Comparison of ENCODE assay signal across 8 cellular contexts in the genomic region with DNA sequence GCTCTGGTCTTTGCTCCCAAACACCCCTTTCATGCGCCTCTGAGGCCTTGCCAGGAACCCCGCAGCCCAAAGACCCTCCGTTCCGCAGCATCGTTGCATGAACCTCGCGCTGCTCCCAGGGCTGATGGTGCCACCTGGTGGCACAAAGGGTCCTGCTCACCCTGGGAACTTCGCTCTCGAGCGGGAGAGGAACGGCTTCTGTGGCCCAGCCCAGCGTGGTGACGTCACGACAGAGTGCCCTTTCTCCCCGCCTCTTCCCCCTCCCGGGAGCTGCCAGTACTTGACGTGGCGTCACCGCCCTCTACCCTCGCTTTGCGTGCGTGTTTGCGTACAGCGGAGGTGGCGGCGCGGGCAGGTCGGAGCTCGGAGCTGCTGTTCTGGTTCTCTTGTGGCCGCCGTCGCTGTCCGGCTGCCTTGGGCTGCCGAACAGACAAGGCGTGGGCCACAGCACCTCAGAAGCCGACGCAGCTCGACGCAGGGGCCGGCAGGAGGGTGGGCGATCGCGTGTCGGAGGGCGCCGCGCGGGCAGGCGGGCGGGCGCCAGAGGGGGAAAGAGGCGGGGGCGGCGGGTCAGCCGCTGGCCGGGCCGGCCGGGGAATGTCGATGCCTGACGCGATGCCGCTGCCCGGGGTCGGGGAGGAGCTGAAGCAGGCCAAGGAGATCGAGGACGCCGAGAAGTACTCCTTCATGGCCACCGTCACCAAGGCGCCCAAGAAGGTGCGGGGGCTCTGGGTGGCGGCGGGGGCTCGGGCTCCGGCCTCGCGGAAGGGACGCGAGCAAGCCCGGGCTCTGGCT. TPM values are rescaled to one million over a fixed set of nuclear protein-coding genes. Genes with fewer than 3 reads are reported as not detected.
DNase-seq lines count a peak whose midpoint lies in the region; FAIRE-seq and TF ChIP-seq lines count a peak whose summit lies in the region.

A gene (plus strand): TSS at position 310 of the 795 bp plus-strand sequence. CDS start 288 bp downstream, at position 598.

- FAIRE-seq in frontal cortex (lab: Jason Lieb, UNC) = peak; percentile 80

- intact Hi-C loops in activated naive CD4-positive, alpha-beta T cell treated with anti-CD3 and anti-CD28 coated beads for 36 hours (cut with micrococcal nuclease) = loop anchor here (1.0 to 10.0 kb wide), 11 partner anchors 10 to 560 kb away; a partner anchor contains a TSS

- DNase-seq in GM10248 (ENCODE audit: extremely low spot score) (peak; percentile 100), HFFc6 (peak; percentile 98), NAMALWA (ENCODE audit: low spot score) (peak; percentile 99), SK-N-DZ (ENCODE audit: low spot score) (peak; percentile 99), frontal cortex (ENCODE audit: low spot score in 2 of 2) (peak; percentile 99 to 100), substantia nigra (lab: John Stamatoyannopoulos, UW) (peak; percentile 81 to 100 (median 99))
- DNase-seq in activated naive CD4-positive, alpha-beta T cell treated with anti-CD3 and anti-CD28 coated beads for 36 hours = peak; percentile 100

- H3K4me3 Mint-ChIP-seq in HFFc6 = peak within 1 kb of the TSS; percentile 100
- H3K4me3 Mint-ChIP-seq in activated naive CD4-positive, alpha-beta T cell treated with anti-CD3 and anti-CD28 coated beads for 36 hours = peak within 1 kb of the TSS; percentile 97

- no peaks in the 10 kb centered on the region for H3K9me3 Mint-ChIP-seq in HFFc6
- H3K9me3 Mint-ChIP-seq in activated naive CD4-positive, alpha-beta T cell treated with anti-CD3 and anti-CD28 coated beads for 36 hours = no peaks in the 10 kb centered on the region

- POLR2A ChIA-PET in GM10248 (lab: Yijun Ruan, JAX) = interaction anchor here (0.6 to 1.3 kb wide), 6 partner anchors 11 to 344 kb away, joined by 3 to 5 read pairs (median 3); no protein-coding TSS in a partner anchor

- TF ChIP-seq CTCF in GM10248 (IDR thresholded peaks at IDR 0.05; ENCODE audit: control extremely low read depth, extremely low read depth, low read depth, missing control alignments) (peak; percentile 96), HFFc6 (IDR thresholded peaks at IDR 0.05) (peak; percentile 99), neutrophil (IDR thresholded peaks at IDR 0.05) (peak; percentile 100)

- H3K27ac ChIP-seq in neutrophil = peak within 1 kb of the TSS; percentile 96
- peak within 1 kb of the TSS; percentile 96 for H3K27ac ChIP-seq in substantia nigra (ENCODE audit: low read depth, low read length, poor library complexity, severe bottlenecking)

- H3K4me3 ChIP-seq in neutrophil (ENCODE audit: low read depth in 1 of 2, low read length in 1 of 2) = peak within 1 kb of the TSS; percentile 78 to 79

- CTCF ChIA-PET in GM10248 (lab: Yijun Ruan, JAX) = interaction anchor here (0.5 to 18.3 kb wide), 108 partner anchors 9 to 512 kb away, joined by 3 to 737 read pairs (median 5); a partner anchor contains a TSS
- CTCF ChIA-PET in activated naive CD4-positive, alpha-beta T cell treated with anti-CD3 and anti-CD28 coated beads for 36 hours (lab: Charles Lee) = interaction anchor here (0.6 to 15.9 kb wide), 59 partner anchors 9 to 849 kb away, joined by 3 to 622 read pairs (median 5); a partner anchor contains a TSS

- H3K36me3 Mint-ChIP-seq in HFFc6 (ENCODE audit: low read depth) = peaks cover 14% of the 10 kb centered on the region
- H3K36me3 Mint-ChIP-seq in activated naive CD4-positive, alpha-beta T cell treated with anti-CD3 and anti-CD28 coated beads for 36 hours (ENCODE audit: low read depth) = peaks cover 4% of the 10 kb centered on the region

- peaks cover 3% of the 10 kb centered on the region; the same call in 1 of the 2 replicates for H3K27me3 Mint-ChIP-seq in HFFc6 (ENCODE audit: insufficient read depth)
- no peaks in the 10 kb centered on the region for H3K27me3 Mint-ChIP-seq in activated naive CD4-positive, alpha-beta T cell treated with anti-CD3 and anti-CD28 coated beads for 36 hours (ENCODE audit: low read depth)

- H3K27me3 ChIP-seq in neutrophil = no peaks in the 10 kb centered on the region

- H3K4me1 ChIP-seq in neutrophil (ENCODE audit: control insufficient read depth in 1 of 2, insufficient read depth in 1 of 2, low read depth in 1 of 2, low read length in 1 of 2) = peaks cover 24 to 25% of the 10 kb centered on the region in 2 experiments

- H3K36me3 ChIP-seq in neutrophil = no peaks in the 10 kb centered on the region

- H3K27ac Mint-ChIP-seq in HFFc6 = peak within 1 kb of the TSS; percentile 99
- H3K27ac Mint-ChIP-seq in activated naive CD4-positive, alpha-beta T cell treated with anti-CD3 and anti-CD28 coated beads for 36 hours = peak within 1 kb of the TSS; percentile 92

- H3K9me3 ChIP-seq in neutrophil = no peaks in the 10 kb centered on the region

- H3K4me1 Mint-ChIP-seq in HFFc6 (ENCODE audit: low read depth) = peaks cover 74% of the 10 kb centered on the region
- peaks cover 28% of the 10 kb centered on the region for H3K4me1 Mint-ChIP-seq in activated naive CD4-positive, alpha-beta T cell treated with anti-CD3 and anti-CD28 coated beads for 36 hours (ENCODE audit: low read depth)

RNA-seq across cellular contexts. Expression of the gene that starts here (rescaled TPM):
- 10 to 100 TPM; 73.4 to 87.1 (median 74.7) TPM for total RNA-seq in HFFc6 (2021; fragmentation: NEBNext Ultra II Directional; extraction: Animal tissue kit (Norgen Biotek cat#: 25700))
- 28.0 and 30.8 TPM in 2 replicates for polyA plus RNA-seq in SK-N-DZ (2014; cell fraction: cytosol; rRNA removed)
- 37.6 and 49.6 TPM in 2 replicates for polyA plus RNA-seq in SK-N-DZ (2014; cell fraction: nucleus; rRNA removed)
- total RNA-seq in activated naive CD4-positive, alpha-beta T cell treated with anti-CD3 and anti-CD28 coated beads for 36 hours = 10 to 100 TPM; 70.0 to 75.1 TPM
- total RNA-seq in frontal cortex = 21.2 TPM

Comparison
In these comparisons a context has a peak if more than half of its experiments do, and no peak if none do; other contexts are left out.
1. Peak in every context shown above with its lines: DNase-seq, H3K4me3 ChIP-seq and H3K27ac ChIP-seq.